ENCODE assay signal across 11 cellular contexts in genomic region chr15:85704021-85704420, GRCh38.
DNase-seq lines count a peak whose midpoint lies in the region; ATAC-seq and TF ChIP-seq lines count a peak whose summit lies in the region.
"Had no signal": no experiment of that assay in that cellular context is flagged by ENCODE, and none has a peak within 500 bp of the region (broad histone marks: within the 10 kb centered on the region; RNA-seq: fewer than 3 reads in every experiment).

No MANE protein-coding gene starts in this region.

- no peaks in the 10 kb centered on the region for H3K9me3 ChIP-seq in thyroid gland

- peak overlapping the region; percentile 95 for H3K27ac Mint-ChIP-seq in activated naive CD4-positive, alpha-beta T cell treated with anti-CD3 and anti-CD28 coated beads for 36 hours
- H3K27ac Mint-ChIP-seq in mesothelial cell of epicardium = peak overlapping the region; percentile 34

- H3K27me3 ChIP-seq in thyroid gland = no peaks in the 10 kb centered on the region

- DNase-seq in activated naive CD4-positive, alpha-beta T cell treated with Interleukin-2 at 50 U/mL for 16 hours = peak; percentile 45
- DNase-seq in activated naive CD4-positive, alpha-beta T cell (lab: John Stamatoyannopoulos, UW) = no peak
- DNase-seq in activated naive CD4-positive, alpha-beta T cell treated with anti-CD3 and anti-CD28 coated beads for 36 hours = peak; percentile 72
- no peak for DNase-seq in mesothelial cell of epicardium (ENCODE audit: low spot score in 2 of 2, unreplicated experiment in 2 of 2)
- DNase-seq in thyroid gland = no peak
- no peak for DNase-seq in NOMO-1 (lab: John Stamatoyannopoulos, UW; ENCODE audit: unreplicated experiment in 2 of 2)
- DNase-seq: cortex of kidney, mesendoderm, NCI-H2081 had no signal

- ATAC-seq in GM18870 (IDR thresholded peaks at IDR 0.05; ENCODE audit: unreplicated experiment) = no peak
- no peak for ATAC-seq in HG02678 (IDR thresholded peaks at IDR 0.05; ENCODE audit: unreplicated experiment)

- H3K27ac ChIP-seq in thyroid gland = peak overlapping the region; percentile 97 to 100 (median 98)

- H3K9me3 Mint-ChIP-seq in activated naive CD4-positive, alpha-beta T cell treated with anti-CD3 and anti-CD28 coated beads for 36 hours = no peaks in the 10 kb centered on the region
- H3K9me3 Mint-ChIP-seq in mesothelial cell of epicardium = no peaks in the 10 kb centered on the region

- H3K36me3 ChIP-seq in thyroid gland = no peaks in the 10 kb centered on the region

- peaks cover 64 to 69% of the 10 kb centered on the region in 2 donors for H3K4me1 ChIP-seq in thyroid gland

- peak overlapping the region; percentile 58 for H3K4me3 Mint-ChIP-seq in activated naive CD4-positive, alpha-beta T cell treated with anti-CD3 and anti-CD28 coated beads for 36 hours
- H3K4me3 Mint-ChIP-seq in mesothelial cell of epicardium = no peak overlapping the region

- no peak for TF ChIP-seq POLR2A in thyroid gland (IDR thresholded peaks at IDR 0.05)

- WGBS in thyroid gland, 2 donors = 64 to 71% methylated on average over 3 of the region's 3 CpGs

- CTCF ChIA-PET in activated naive CD4-positive, alpha-beta T cell treated with anti-CD3 and anti-CD28 coated beads for 36 hours (lab: Charles Lee) = interaction anchor here (3.8 kb wide), 1 partner anchor 12 kb away, joined by 31 read pairs; no protein-coding TSS in a partner anchor

- no peaks in the 10 kb centered on the region for H3K27me3 Mint-ChIP-seq in activated naive CD4-positive, alpha-beta T cell treated with anti-CD3 and anti-CD28 coated beads for 36 hours (ENCODE audit: low read depth)
- no peaks in the 10 kb centered on the region for H3K27me3 Mint-ChIP-seq in mesothelial cell of epicardium (ENCODE audit: low read depth)

- H3K4me1 Mint-ChIP-seq in activated naive CD4-positive, alpha-beta T cell treated with anti-CD3 and anti-CD28 coated beads for 36 hours (ENCODE audit: low read depth) = peaks cover 83% of the 10 kb centered on the region
- H3K4me1 Mint-ChIP-seq in mesothelial cell of epicardium = peaks cover 47% of the 10 kb centered on the region

- intact Hi-C loops in activated naive CD4-positive, alpha-beta T cell treated with anti-CD3 and anti-CD28 coated beads for 36 hours (cut with micrococcal nuclease) = loop anchor here (1.0 to 10.0 kb wide), 3 partner anchors 162 to 967 kb away; partner anchors contain the start of gene PDE8A
- intact Hi-C loops in thyroid gland (cut with DNase I) = no loop called here

- peaks cover 19% of the 10 kb centered on the region for H3K36me3 Mint-ChIP-seq in activated naive CD4-positive, alpha-beta T cell treated with anti-CD3 and anti-CD28 coated beads for 36 hours (ENCODE audit: low read depth)
- H3K36me3 Mint-ChIP-seq in mesothelial cell of epicardium = peaks cover 6% of the 10 kb centered on the region

- no peak overlapping the region for H3K4me3 ChIP-seq in thyroid gland (replicated peaks in 1 of 3)

- TF ChIP-seq CTCF in mesothelial cell of epicardium (IDR thresholded peaks at IDR 0.05; ENCODE audit: unreplicated experiment) (no peak), thyroid gland (IDR thresholded peaks at IDR 0.05) (no peak)

Comparison
In these comparisons a context has a peak if more than half of its experiments do, and no peak if none do; other contexts are left out.
1. DNase-seq: peak in activated naive CD4-positive, alpha-beta T cell treated with Interleukin-2 at 50 U/mL for 16 hours (single experiment) and activated naive CD4-positive, alpha-beta T cell treated with anti-CD3 and anti-CD28 coated beads for 36 hours (single experiment); none in activated naive CD4-positive, alpha-beta T cell (0 of 4), mesothelial cell of epicardium (0 of 2), thyroid gland (0 of 2) and NOMO-1 (0 of 2).